Comparison of ENCODE assay signal across 1 cellular context in the genomic region with DNA sequence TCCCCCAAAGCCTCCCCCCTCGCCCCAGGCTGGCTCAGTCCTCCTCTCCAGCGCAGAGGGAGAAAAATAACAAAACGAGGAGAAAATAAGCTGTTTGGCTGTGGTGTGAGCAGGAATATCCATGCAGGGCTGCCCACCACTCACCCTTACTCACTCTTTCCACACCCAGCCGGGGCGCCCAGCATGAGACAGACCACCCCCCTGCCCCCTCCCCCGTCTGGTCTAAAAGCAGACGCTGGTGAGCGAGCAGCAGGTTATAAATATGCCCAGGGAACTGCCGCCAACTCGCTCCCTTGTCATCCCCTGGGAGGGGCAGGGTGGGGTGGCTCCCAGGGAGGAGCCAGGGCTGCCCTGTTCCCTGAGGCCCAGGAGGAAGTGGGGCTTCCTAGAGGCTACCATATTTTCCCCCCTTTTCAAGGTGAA.
A peak's percentile ranks its signal among the peaks of the same experiment; 100 is the strongest.
TF ChIP-seq lines count a peak whose summit lies in the region.

No MANE protein-coding gene starts in this region.

TF ChIP-seq in endothelial cell of umbilical vein, 7 proteins besides CTCF, POLR2A, EP300 and RAD21:
- TF ChIP-seq EZH2 (IDR thresholded peaks at IDR 0.05; ENCODE audit: borderline replicate concordance, low read depth, low read length, severe bottlenecking), result peak; percentile 51
- TF ChIP-seq MYC (IDR thresholded peaks at IDR 0.05; ENCODE audit: low read depth, low read length), result no peak
